ENCODE assay signal across 17 cellular contexts in the genomic region with DNA sequence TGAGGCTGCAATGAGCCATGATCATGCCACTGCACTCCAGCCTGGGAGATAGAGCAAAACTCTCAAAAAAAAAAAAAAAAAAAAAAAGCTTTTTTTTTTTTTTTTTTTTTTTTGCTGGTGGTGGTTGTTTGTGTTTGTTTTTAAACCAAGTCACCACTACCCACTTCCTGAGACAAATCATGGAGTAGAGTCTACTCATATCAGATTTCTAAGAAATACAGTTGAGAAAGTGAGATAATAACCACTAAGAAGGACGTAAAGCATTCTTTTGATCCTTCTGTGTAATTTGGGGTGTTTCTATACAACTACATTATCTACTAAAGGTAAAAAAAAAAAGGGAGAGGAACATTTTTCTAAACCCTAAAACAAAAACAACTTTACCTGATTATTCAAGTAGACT. TPM values are rescaled to one million over a fixed set of nuclear protein-coding genes. Genes with fewer than 3 reads are reported as not detected.
DNase-seq lines count a peak whose midpoint lies in the region; ATAC-seq and TF ChIP-seq lines count a peak whose summit lies in the region.
"Had no signal": no experiment of that assay in that cellular context is flagged by ENCODE, and none has a peak within 500 bp of the region (broad histone marks: within the 10 kb centered on the region; RNA-seq: fewer than 3 reads in every experiment).

No MANE protein-coding gene starts in this region.

- peak overlapping the region; percentile 27 for H3K27ac Mint-ChIP-seq in activated naive CD8-positive, alpha-beta T cell treated with anti-CD3 and anti-CD28 coated beads, Interleukin-2, amount 50 U/mL, for 24 hours
- H3K27ac Mint-ChIP-seq in nephron = peak overlapping the region; percentile 56 to 80 (median 62)
- H3K27ac Mint-ChIP-seq: naive B cell had no signal

- intact Hi-C loops in left ventricle myocardium inferior (cut with micrococcal nuclease) = no loop called here

- no peaks in the 10 kb centered on the region for H3K9me3 Mint-ChIP-seq in activated naive CD8-positive, alpha-beta T cell treated with anti-CD3 and anti-CD28 coated beads, Interleukin-2, amount 50 U/mL, for 24 hours
- no peaks in the 10 kb centered on the region for H3K9me3 Mint-ChIP-seq in nephron

- H3K4me1 Mint-ChIP-seq in activated naive CD8-positive, alpha-beta T cell treated with anti-CD3 and anti-CD28 coated beads, Interleukin-2, amount 50 U/mL, for 24 hours = peaks cover 25% of the 10 kb centered on the region
- H3K4me1 Mint-ChIP-seq in nephron = peaks cover 36% of the 10 kb centered on the region
- H3K4me1 Mint-ChIP-seq: naive B cell had no signal

- no peaks in the 10 kb centered on the region for H3K27me3 Mint-ChIP-seq in activated naive CD8-positive, alpha-beta T cell treated with anti-CD3 and anti-CD28 coated beads, Interleukin-2, amount 50 U/mL, for 24 hours
- H3K27me3 Mint-ChIP-seq in nephron (ENCODE audit: low read depth) = no peaks in the 10 kb centered on the region

- peak; percentile 77 to 90 for ATAC-seq in activated CD4-positive, CD25-positive, alpha-beta regulatory T cell treated with anti-CD3 and anti-CD28 coated beads, Interleukin-2, amount 50 U/mL, for 24 hours
- peak; percentile 70 for ATAC-seq in activated naive CD8-positive, alpha-beta T cell treated with anti-CD3 and anti-CD28 coated beads, Interleukin-2, amount 50 U/mL, for 24 hours
- ATAC-seq in GM19328 (IDR thresholded peaks at IDR 0.05; ENCODE audit: unreplicated experiment) = no peak
- ATAC-seq: left ventricle myocardium superior had no signal

- H3K4me3 ChIP-seq in left ventricle myocardium inferior = no peak overlapping the region

- H3K36me3 ChIP-seq in left ventricle myocardium inferior = no peaks in the 10 kb centered on the region

- H3K27me3 ChIP-seq in left ventricle myocardium inferior (ENCODE audit: low read depth) = no peaks in the 10 kb centered on the region

- no peak overlapping the region for H3K27ac ChIP-seq in left ventricle myocardium inferior (replicated peaks)

- TF ChIP-seq CTCF in nephron (IDR thresholded peaks at IDR 0.05; ENCODE audit: unreplicated experiment in 3 of 3) = no peak
- no peak for TF ChIP-seq CTCF in left ventricle myocardium inferior (IDR thresholded peaks at IDR 0.05; ENCODE audit: borderline replicate concordance)

- no peaks in the 10 kb centered on the region for H3K9me3 ChIP-seq in left ventricle myocardium inferior (replicated peaks)

- DNase-seq in activated CD4-positive, CD25-positive, alpha-beta regulatory T cell treated with anti-CD3 and anti-CD28 coated beads, Interleukin-2, amount 50 U/mL, for 72 hours = no peak
- DNase-seq in M059J (ENCODE audit: low read depth) = peak; percentile 57
- no peak for DNase-seq in activated naive CD8-positive, alpha-beta T cell treated with anti-CD3 and anti-CD28 coated beads, Interleukin-2, amount 50 U/mL, for 24 hours
- DNase-seq in left ventricle myocardium inferior = no peak
- no peak for DNase-seq in NCI-H146 (lab: John Stamatoyannopoulos, UW)
- DNase-seq: 8988T; left ventricle myocardium superior; naive B cell; NCI-H1048; NK-92 treated with Interleukin-12 subunit alpha and Interleukin-12 subunit beta, amount 100 ng/mL, for 24 hours; Right ventricle myocardium superior; stimulated activated CD4-positive, alpha-beta T cell treated with anti-CD3 and anti-CD28 coated beads, Interleukin-2, amount 100 ng/mL, for 24 hours; T1000; trophoblast cell had no signal

- peak overlapping the region; percentile 8 for H3K4me3 Mint-ChIP-seq in activated naive CD8-positive, alpha-beta T cell treated with anti-CD3 and anti-CD28 coated beads, Interleukin-2, amount 50 U/mL, for 24 hours
- no peak overlapping the region for H3K4me3 Mint-ChIP-seq in nephron
- H3K4me3 Mint-ChIP-seq: naive B cell had no signal

- no peaks in the 10 kb centered on the region for H3K4me1 ChIP-seq in left ventricle myocardium inferior

- H3K36me3 Mint-ChIP-seq in activated naive CD8-positive, alpha-beta T cell treated with anti-CD3 and anti-CD28 coated beads, Interleukin-2, amount 50 U/mL, for 24 hours (ENCODE audit: low read depth) = no peaks in the 10 kb centered on the region
- H3K36me3 Mint-ChIP-seq in nephron (ENCODE audit: low read depth) = peaks cover 16% of the 10 kb centered on the region
- H3K36me3 Mint-ChIP-seq: naive B cell had no signal

RNA-seq across cellular contexts. Expression of gene AXIN2, which starts 38.0 kb away (rescaled TPM):
- total RNA-seq in M059J (2014; rRNA removed; shearing (Covaris generic)) = 2.5 and 3.3 TPM in 2 replicates
- 21.0 TPM for total RNA-seq in left ventricle myocardium inferior
